In genomic region chrX:149572743-149573142, GRCh38 we compare ENCODE assay signal across 20 cellular contexts. TPM values are rescaled to one million over a fixed set of nuclear protein-coding genes. Genes with fewer than 3 reads are reported as not detected.
DNase-seq lines count a peak whose midpoint lies in the region; ATAC-seq, FAIRE-seq and TF ChIP-seq lines count a peak whose summit lies in the region.
"Had no signal": no experiment of that assay in that cellular context is flagged by ENCODE, and none has a peak within 500 bp of the region (broad histone marks: within the 10 kb centered on the region; RNA-seq: fewer than 3 reads in every experiment).

No MANE protein-coding gene starts in this region.

- no peaks in the 10 kb centered on the region for H3K36me3 Mint-ChIP-seq in stimulated activated naive CD8-positive, alpha-beta T cell treated with anti-CD3 and anti-CD28 coated beads, Interleukin-15, Interleukin-2, amounts not matched to agents 100 ng/mL and 50 ng/mL, for 24 hours (ENCODE audit: low read depth)
- no peaks in the 10 kb centered on the region for H3K36me3 Mint-ChIP-seq in astrocyte (ENCODE audit: low read depth, unreplicated experiment)

- no peak overlapping the region for H2AFZ ChIP-seq in astrocyte (ENCODE audit: low read depth, low read length)

- no peaks in the 10 kb centered on the region for H3K9me3 ChIP-seq in astrocyte (ENCODE audit: insufficient read depth, low read depth, low read length)
- H3K9me3 ChIP-seq: Caco-2, left lung, testis had no signal

- H3K4me3 ChIP-seq in astrocyte (ENCODE audit: insufficient read depth, low read depth, low read length): no peak overlapping the region
- H3K4me3 ChIP-seq: left lung, testis had no signal

- H3K27ac ChIP-seq in astrocyte (ENCODE audit: low read depth, low read length): no peak overlapping the region
- H3K27ac ChIP-seq: left lung, testis had no signal

- no peak for FAIRE-seq in astrocyte (lab: Jason Lieb, UNC)
- FAIRE-seq: endometrium had no signal

- H3K4me1 ChIP-seq in astrocyte (ENCODE audit: insufficient read depth, low read length): no peaks in the 10 kb centered on the region
- H3K4me1 ChIP-seq: Caco-2, left lung, testis had no signal

- peaks cover 4% of the 10 kb centered on the region for H3K27me3 Mint-ChIP-seq in stimulated activated naive CD8-positive, alpha-beta T cell treated with anti-CD3 and anti-CD28 coated beads, Interleukin-15, Interleukin-2, amounts not matched to agents 100 ng/mL and 50 ng/mL, for 24 hours
- H3K27me3 Mint-ChIP-seq in astrocyte (ENCODE audit: low read depth, unreplicated experiment): no peaks in the 10 kb centered on the region

- H3K79me2 ChIP-seq in astrocyte (ENCODE audit: insufficient read depth, low read length): no peaks in the 10 kb centered on the region

- H3K9ac ChIP-seq in astrocyte (ENCODE audit: low read length): no peak overlapping the region

- ATAC-seq in stimulated activated naive CD8-positive, alpha-beta T cell treated with anti-CD3 and anti-CD28 coated beads, Interleukin-15, Interleukin-2, amounts not matched to agents 100 U/mL and 50 U/mL, for 24 hours: no peak

- H3K27ac Mint-ChIP-seq in stimulated activated naive CD8-positive, alpha-beta T cell treated with anti-CD3 and anti-CD28 coated beads, Interleukin-15, Interleukin-2, amounts not matched to agents 100 ng/mL and 50 ng/mL, for 24 hours: peak overlapping the region; percentile 79
- H3K27ac Mint-ChIP-seq in astrocyte (ENCODE audit: unreplicated experiment): peak overlapping the region; percentile 50

- H3K9me3 Mint-ChIP-seq in stimulated activated naive CD8-positive, alpha-beta T cell treated with anti-CD3 and anti-CD28 coated beads, Interleukin-15, Interleukin-2, amounts not matched to agents 100 ng/mL and 50 ng/mL, for 24 hours: no peaks in the 10 kb centered on the region
- no peaks in the 10 kb centered on the region for H3K9me3 Mint-ChIP-seq in astrocyte (ENCODE audit: unreplicated experiment)

- TF ChIP-seq CTCF in astrocyte (IDR thresholded peaks at IDR 0.05; ENCODE audit: insufficient read depth, low read depth, low read length): no peak

- H3K4me3 Mint-ChIP-seq in stimulated activated naive CD8-positive, alpha-beta T cell treated with anti-CD3 and anti-CD28 coated beads, Interleukin-15, Interleukin-2, amounts not matched to agents 100 ng/mL and 50 ng/mL, for 24 hours: peak overlapping the region; percentile 37
- no peak overlapping the region for H3K4me3 Mint-ChIP-seq in astrocyte (ENCODE audit: unreplicated experiment)

- no peaks in the 10 kb centered on the region for H3K36me3 ChIP-seq in astrocyte (ENCODE audit: insufficient read depth, low read length)
- H3K36me3 ChIP-seq: left lung had no signal

- peaks cover 13% of the 10 kb centered on the region for H3K4me1 Mint-ChIP-seq in stimulated activated naive CD8-positive, alpha-beta T cell treated with anti-CD3 and anti-CD28 coated beads, Interleukin-15, Interleukin-2, amounts not matched to agents 100 ng/mL and 50 ng/mL, for 24 hours (ENCODE audit: low read depth)
- peaks cover 10% of the 10 kb centered on the region for H3K4me1 Mint-ChIP-seq in astrocyte (ENCODE audit: low read depth, unreplicated experiment)

- H3K27me3 ChIP-seq in astrocyte (ENCODE audit: insufficient read depth, low read length): no peaks in the 10 kb centered on the region
- H3K27me3 ChIP-seq: left lung, testis had no signal

- no peak overlapping the region for H3K4me2 ChIP-seq in astrocyte (ENCODE audit: low read length)

- no peak for DNase-seq in stimulated activated naive CD8-positive, alpha-beta T cell treated with anti-CD3 and anti-CD28 coated beads, Interleukin-15, Interleukin-2, amounts not matched to agents 100 U/mL and 50 U/mL, for 24 hours
- DNase-seq in astrocyte (ENCODE audit: low read depth) (no peak), NOMO-1 treated with DMSO at 0.1 percent for 48 hours (lab: John Stamatoyannopoulos, UW; ENCODE audit: unreplicated experiment) (no peak), foreskin melanocyte (no peak)
- no peak for DNase-seq in stimulated activated CD4-positive, alpha-beta T cell treated with anti-CD3 and anti-CD28 coated beads, Interleukin-4, amount 100 ng/mL, for 24 hours
- DNase-seq: activated CD4-positive, CD25-positive, alpha-beta regulatory T cell treated with anti-CD3 and anti-CD28 coated beads, Interleukin-2, amount 50 U/mL, for 72 hours; anterior cingulate cortex; Caco-2; left lung; NCI-H1930; NCI-H446; SHP77; stimulated activated CD4-positive, alpha-beta T cell treated with anti-CD3 and anti-CD28 coated beads, Interleukin-4, amount 100 ng/mL, for 1 hour; stimulated activated CD8-positive, alpha-beta memory T cell treated with anti-CD3 and anti-CD28 coated beads, Interleukin-4, amount 100 ng/mL, for 48 hours; testis had no signal

- no peaks in the 10 kb centered on the region for H4K20me1 ChIP-seq in astrocyte (ENCODE audit: insufficient read depth, low read length)

RNA-seq across cellular contexts. Expression of gene MAGEA9B, which starts 14.5 kb away (rescaled TPM):
- total RNA-seq in astrocyte: not detected in 2 replicates
- total RNA-seq: Caco-2; G401; left lung; omental fat pad; T-helper 2 cell treated with Interferon-gamma antibody and Interleukin-4, amounts not matched to agents 100 ng/mL and 5 ng/mL, for 36 hours had no signal

RNA-seq across cellular contexts. Expression of gene HSFX2, which starts 22.4 kb away (rescaled TPM):
- total RNA-seq in astrocyte: 0.24 TPM in 1 of 2 replicates, not detected in the other
- total RNA-seq: G401; T-helper 2 cell treated with Interferon-gamma antibody and Interleukin-4, amounts not matched to agents 100 ng/mL and 5 ng/mL, for 36 hours had no signal

RNA-seq across cellular contexts. Expression of gene HSFX3, which starts 23.0 kb away (rescaled TPM):
- total RNA-seq in astrocyte: not detected in 2 replicates
- total RNA-seq: Caco-2; G401; left lung; omental fat pad; T-helper 2 cell treated with Interferon-gamma antibody and Interleukin-4, amounts not matched to agents 100 ng/mL and 5 ng/mL, for 36 hours had no signal

RNA-seq across cellular contexts. Expression of gene EOLA1, which starts 31.9 kb away (rescaled TPM):
- 12.4 and 13.6 TPM in 2 replicates for total RNA-seq in astrocyte

RNA-seq across cellular contexts. Expression of gene TMEM185A, which starts 58.8 kb away (rescaled TPM):
- 28.8 and 32.5 TPM in 2 replicates for total RNA-seq in astrocyte
